8 cellular contexts compared by ENCODE assay signal in the genomic region with DNA sequence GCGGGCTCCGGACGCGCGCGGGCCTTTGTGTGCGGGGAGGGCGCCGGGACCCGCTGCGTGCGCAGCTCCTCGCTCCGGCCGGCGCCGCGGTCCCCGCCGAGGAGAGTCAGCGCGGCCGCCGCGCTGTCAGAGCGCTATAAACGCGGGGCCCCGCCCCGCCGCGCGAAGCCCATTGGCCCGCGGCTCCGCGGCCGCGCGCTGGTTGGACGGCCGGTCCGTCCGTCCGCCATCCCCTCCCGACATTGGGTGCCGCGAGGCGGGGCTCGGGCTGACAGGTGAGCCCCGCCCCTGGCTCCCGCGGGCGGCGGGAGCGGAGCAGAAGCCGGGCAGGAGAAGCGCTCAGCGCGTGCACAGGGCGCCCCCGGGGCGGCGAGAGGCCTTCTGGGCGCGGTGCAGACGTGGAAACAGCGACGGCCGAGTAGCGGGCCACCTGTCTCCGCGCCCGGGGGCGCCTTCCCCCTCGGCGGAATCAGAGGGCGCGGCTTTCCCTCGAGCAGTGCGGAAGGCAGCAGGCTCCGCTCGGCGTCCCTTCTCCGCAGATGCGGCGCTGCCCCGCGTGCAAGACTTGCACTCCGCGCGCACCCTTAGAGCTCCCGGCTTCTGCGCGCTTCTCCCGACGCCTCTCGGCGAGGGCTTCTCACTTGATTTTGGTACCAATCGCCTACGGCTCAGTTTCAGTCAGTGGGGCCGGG. TPM values are rescaled to one million over a fixed set of nuclear protein-coding genes. Genes with fewer than 3 reads are reported as not detected.
A peak's percentile ranks its signal among the peaks of the same experiment; 100 is the strongest.
DNase-seq lines count a peak whose midpoint lies in the region; ATAC-seq, FAIRE-seq and TF ChIP-seq lines count a peak whose summit lies in the region.

A gene with protein sequence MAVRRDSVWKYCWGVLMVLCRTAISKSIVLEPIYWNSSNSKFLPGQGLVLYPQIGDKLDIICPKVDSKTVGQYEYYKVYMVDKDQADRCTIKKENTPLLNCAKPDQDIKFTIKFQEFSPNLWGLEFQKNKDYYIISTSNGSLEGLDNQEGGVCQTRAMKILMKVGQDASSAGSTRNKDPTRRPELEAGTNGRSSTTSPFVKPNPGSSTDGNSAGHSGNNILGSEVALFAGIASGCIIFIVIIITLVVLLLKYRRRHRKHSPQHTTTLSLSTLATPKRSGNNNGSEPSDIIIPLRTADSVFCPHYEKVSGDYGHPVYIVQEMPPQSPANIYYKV (minus strand): TSS at position 111 of the 692 bp plus-strand sequence. CDS start 698 bp downstream, outside the sequence.

- peak; percentile 95 for ATAC-seq in GM21367 (IDR thresholded peaks at IDR 0.05; ENCODE audit: unreplicated experiment)

- H3K4me3 ChIP-seq in epithelial cell of proximal tubule (ENCODE audit: low read depth, low read length): peak within 1 kb of the TSS; percentile 78
- peak within 1 kb of the TSS; percentile 68 to 83 for H3K4me3 ChIP-seq in mucosa of rectum (ENCODE audit: low read length in 2 of 2)

- H3K27me3 ChIP-seq in mucosa of rectum (ENCODE audit: control insufficient read depth in 2 of 2, insufficient read depth in 2 of 2, low read length in 2 of 2): peaks cover 0 to 5% of the 10 kb centered on the region in 2 donors

- no peaks in the 10 kb centered on the region for H3K36me3 ChIP-seq in mucosa of rectum (ENCODE audit: control insufficient read depth in 2 of 2, insufficient read depth in 2 of 2, low read length in 2 of 2)

- FAIRE-seq in D721Med (lab: Jason Lieb, UNC): no peak

- TF ChIP-seq CTCF in D721Med (IDR thresholded peaks at IDR 0.05; ENCODE audit: insufficient read depth, missing control alignments) (no peak), epithelial cell of proximal tubule (conservative IDR thresholded peaks at IDR 0.05; ENCODE audit: low read depth, low read length) (no peak)

- H3K9ac ChIP-seq in mucosa of rectum (ENCODE audit: low read depth in 1 of 2, low read length in 2 of 2): peak within 1 kb of the TSS; percentile 88 to 97

- H3K27ac ChIP-seq in mucosa of rectum (ENCODE audit: low read depth in 2 of 2, low read length in 2 of 2): peak within 1 kb of the TSS; percentile 78 to 86

- DNase-seq in D721Med (ENCODE audit: insufficient read length, low spot score) (peak; percentile 79), HT1080 (ENCODE audit: low read depth) (peak; percentile 94), OCI-M1 (lab: John Stamatoyannopoulos, UW) (peak; percentile 64), epithelial cell of proximal tubule (ENCODE audit: low read depth) (no peak)
- peak; percentile 89 for DNase-seq in activated T-cell treated with anti-CD3 and anti-CD28 coated beads, Interleukin-2, amount 50 U/mL, for 1 hour
- peak; percentile 79 for DNase-seq in stimulated activated CD8-positive, alpha-beta memory T cell treated with anti-CD3 and anti-CD28 coated beads, Interleukin-4, amount 100 ng/mL, for 24 hours (ENCODE audit: low read depth)

- peaks cover 11 to 13% of the 10 kb centered on the region in 2 donors for H3K4me1 ChIP-seq in mucosa of rectum (ENCODE audit: control insufficient read depth in 2 of 2, insufficient read depth in 2 of 2, low read length in 2 of 2)

- H3K9me3 ChIP-seq in mucosa of rectum (ENCODE audit: control insufficient read depth in 2 of 2, low read length in 2 of 2): no peaks in the 10 kb centered on the region

RNA-seq across cellular contexts. Expression of the gene that starts here (rescaled TPM):
- 17.4 and 22.4 TPM in 2 replicates for total RNA-seq in HT1080 (2014; rRNA removed; shearing (Covaris generic))
- polyA plus RNA-seq in HT1080 (2015; cell fraction: cytosol; rRNA removed): 21.6 and 25.0 TPM in 2 replicates
- polyA plus RNA-seq in HT1080 (2015; cell fraction: nucleus; rRNA removed): 16.1 and 19.2 TPM in 2 replicates
- 25.6 and 56.9 TPM in 2 replicates for total RNA-seq in epithelial cell of proximal tubule
